10 cellular contexts compared by ENCODE assay signal in the genomic region with DNA sequence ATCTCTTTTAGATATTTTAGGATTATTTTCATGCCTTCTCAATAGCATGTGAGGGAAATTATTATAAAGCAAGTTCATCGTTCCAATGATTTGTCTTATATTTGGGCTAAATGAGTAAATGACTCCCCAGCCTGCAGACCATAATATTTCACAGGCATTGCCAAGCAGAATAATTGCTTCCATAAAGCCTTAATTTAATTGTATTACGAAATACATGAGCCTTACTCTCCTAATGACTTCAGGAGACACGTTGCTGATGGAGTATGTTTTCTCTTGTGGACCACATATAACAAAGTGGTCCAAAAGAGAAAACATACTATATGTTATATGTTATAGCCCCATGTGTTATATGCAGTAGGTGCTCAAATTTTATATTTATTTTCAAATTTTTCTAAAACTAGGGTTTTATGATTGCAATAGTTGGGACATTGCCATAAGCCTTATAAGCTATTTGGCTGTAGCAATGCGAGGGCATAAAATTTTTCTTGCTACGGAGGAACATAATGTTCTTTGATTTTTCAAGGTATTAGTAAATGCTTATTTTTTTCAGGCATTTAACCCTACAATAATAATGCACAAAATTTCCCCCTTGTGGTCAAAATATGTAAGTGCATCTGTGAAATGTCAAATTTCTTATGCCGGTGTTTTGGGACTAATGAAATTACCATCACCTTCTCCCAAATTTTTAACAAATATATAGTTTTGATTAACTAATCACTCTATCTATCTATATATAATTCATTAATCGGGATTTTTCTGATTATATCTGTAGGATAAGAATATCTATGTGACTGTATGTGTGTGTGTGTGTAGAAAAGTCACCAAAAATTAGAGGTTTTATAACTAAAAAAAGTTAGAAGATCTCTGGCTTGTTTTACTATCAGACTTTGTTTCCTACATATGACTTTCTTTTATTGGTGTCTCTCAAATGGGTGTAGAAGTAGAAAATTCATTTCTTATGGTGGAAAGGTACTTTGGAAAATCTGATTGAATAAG. TPM values are rescaled to one million over a fixed set of nuclear protein-coding genes. Genes with fewer than 3 reads are reported as not detected.
A peak's percentile ranks its signal among the peaks of the same experiment; 100 is the strongest.
DNase-seq lines count a peak whose midpoint lies in the region; ATAC-seq, FAIRE-seq and TF ChIP-seq lines count a peak whose summit lies in the region.
"Had no signal": no experiment of that assay in that cellular context is flagged by ENCODE, and none has a peak within 500 bp of the region (broad histone marks: within the 10 kb centered on the region; RNA-seq: fewer than 3 reads in every experiment).

No MANE protein-coding gene starts in this region.

- no peaks in the 10 kb centered on the region for H3K4me1 ChIP-seq in Karpas-422 (ENCODE audit: low read length)
- H3K4me1 ChIP-seq in pancreas: peaks cover 6 to 9% (median 7%) of the 10 kb centered on the region in 3 donors

- no peaks in the 10 kb centered on the region for H4K20me1 ChIP-seq in Karpas-422 (ENCODE audit: insufficient read depth, low read depth, low read length)

- 65 to 74% methylated on average over 7 of the region's 7 CpGs for WGBS in pancreas, 2 donors

- no peaks in the 10 kb centered on the region for H3K9me2 ChIP-seq in Karpas-422 (replicated peaks; ENCODE audit: insufficient read depth, low read length)

- H3K79me2 ChIP-seq in Karpas-422 (ENCODE audit: low read length): no peaks in the 10 kb centered on the region

- peak; percentile 34 for FAIRE-seq in pancreas (lab: Jason Lieb, UNC)

- DNase-seq in GM12865 (ENCODE audit: low read depth) (peak; percentile 32), Karpas-422 (peak; percentile 75), cerebellar cortex (ENCODE audit: low spot score) (peak; percentile 5), pancreas (no peak), foreskin melanocyte (no peak), cerebellar nuclear complex (lab: John Stamatoyannopoulos, UW) (no peak), NCI-H1930 (lab: John Stamatoyannopoulos, UW) (no peak)
- DNase-seq: activated T-cell treated with anti-CD3 and anti-CD28 coated beads, Interleukin-2, amount 50 U/mL, for 1 hour; retina had no signal

- no peak overlapping the region for H3K4me2 ChIP-seq in Karpas-422 (ENCODE audit: low read depth, low read length, poor library complexity, severe bottlenecking)

- H3K9ac ChIP-seq in Karpas-422 (ENCODE audit: low read length): no peak overlapping the region

- no peaks in the 10 kb centered on the region for H3K27me3 ChIP-seq in Karpas-422 (ENCODE audit: low read length)
- H3K27me3 ChIP-seq in pancreas: no peaks in the 10 kb centered on the region

- H3K9me3 ChIP-seq in Karpas-422 (ENCODE audit: low read length): no peaks in the 10 kb centered on the region
- H3K9me3 ChIP-seq in pancreas: no peaks in the 10 kb centered on the region

- intact Hi-C loops in pancreas (cut with DNase I): no loop called here

- H2AFZ ChIP-seq in Karpas-422 (ENCODE audit: low read length): no peak overlapping the region

- H3K36me3 ChIP-seq in Karpas-422 (ENCODE audit: insufficient read depth, low read length) (no peaks in the 10 kb centered on the region), pancreas (no peaks in the 10 kb centered on the region)

- ATAC-seq in pancreas: no peak
- no peak for ATAC-seq in GM18520 (IDR thresholded peaks at IDR 0.05; ENCODE audit: unreplicated experiment)

- TF ChIP-seq CTCF in GM12865 (IDR thresholded peaks at IDR 0.05; ENCODE audit: insufficient read depth, low read depth, low read length, missing control alignments): peak; percentile 41
- peak in 3 of 4 donors; percentile 22 to 64 (median 28) for TF ChIP-seq CTCF in pancreas (IDR thresholded peaks at IDR 0.05)

- no peak overlapping the region for H3K27ac ChIP-seq in Karpas-422 (ENCODE audit: low read length)
- no peak overlapping the region for H3K27ac ChIP-seq in pancreas

- H3K4me3 ChIP-seq in GM12865 (ENCODE audit: low read depth, low read length) (no peak overlapping the region), Karpas-422 (ENCODE audit: low read length) (no peak overlapping the region), pancreas (no peak overlapping the region)

RNA-seq across cellular contexts. Expression of a gene that starts 26.4 kb away (rescaled TPM):
- not detected in 2 replicates for total RNA-seq in Karpas-422 (2014; rRNA removed; shearing (Covaris generic); ENCODE audit: low replicate concordance)
- total RNA-seq in pancreas: not detected
- not detected for polyA plus RNA-seq in pancreas

RNA-seq across cellular contexts. Expression of a gene that starts 53.1 kb away (rescaled TPM):
- total RNA-seq in Karpas-422 (2014; rRNA removed; shearing (Covaris generic); ENCODE audit: low replicate concordance): not detected in 2 replicates
- not detected for total RNA-seq in pancreas
- not detected for polyA plus RNA-seq in pancreas

Comparison
In these comparisons a context has a peak if more than half of its experiments do, and no peak if none do; other contexts are left out.
1. DNase-seq: peak in GM12865 (single experiment), Karpas-422 (single experiment) and cerebellar cortex (single experiment); none in pancreas (0 of 6), foreskin melanocyte (single experiment), cerebellar nuclear complex (0 of 2) and NCI-H1930 (0 of 2).